ENCODE assay signal across 8 cellular contexts in the genomic region with DNA sequence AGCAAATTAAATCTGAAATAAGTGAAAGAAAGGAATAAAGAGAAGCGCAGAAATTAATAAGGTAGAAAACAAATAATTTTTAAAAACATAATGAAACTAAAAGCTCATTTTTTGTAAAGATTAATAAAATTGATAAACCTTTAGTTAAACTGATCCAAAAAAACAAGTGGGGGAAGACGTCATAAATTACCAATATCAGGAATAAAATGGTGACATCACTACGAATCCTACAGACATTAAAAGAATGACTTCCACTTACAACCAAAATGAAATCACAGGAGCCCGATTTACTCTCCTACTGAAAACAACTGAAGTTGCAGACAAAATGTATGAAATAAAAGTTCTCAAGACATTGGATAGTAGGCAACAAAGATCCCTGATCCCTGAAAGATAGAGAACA.
"Had no signal": no experiment of that assay in that cellular context is flagged by ENCODE, and none has a peak within 500 bp of the region (broad histone marks: within the 10 kb centered on the region; RNA-seq: fewer than 3 reads in every experiment).

No MANE protein-coding gene starts in this region.

- H3K9ac ChIP-seq: GM23248 had no signal

- H3K27ac ChIP-seq: GM23248, HL-60 had no signal

- H3K4me1 ChIP-seq: HAP-1 had no signal

- DNase-seq: GM23248, GOT3, IMR-90, KG1 had no signal

- H3K4me3 ChIP-seq: GM23248, HAP-1, K562 had no signal

- H2AFZ ChIP-seq: GM23248 had no signal

- H3K36me3 ChIP-seq: HAP-1 had no signal

- FAIRE-seq: K562 had no signal

- H3K9me3 ChIP-seq: HAP-1 had no signal

- ATAC-seq: HCT116, K562 had no signal
